ENCODE assay signal across 26 cellular contexts in genomic region chr16:87744750-87745514, GRCh38. TPM values are rescaled to one million over a fixed set of nuclear protein-coding genes. Genes with fewer than 3 reads are reported as not detected.
DNase-seq lines count a peak whose midpoint lies in the region; ATAC-seq, FAIRE-seq and TF ChIP-seq lines count a peak whose summit lies in the region.
"Had no signal": no experiment of that assay in that cellular context is flagged by ENCODE, and none has a peak within 500 bp of the region (broad histone marks: within the 10 kb centered on the region; RNA-seq: fewer than 3 reads in every experiment).

No MANE protein-coding gene starts in this region.

- intact Hi-C loops in left colon (cut with DNase I, micrococcal nuclease) = no loop called here

- H3K27me3 Mint-ChIP-seq in stimulated activated naive CD8-positive, alpha-beta T cell treated with anti-CD3 and anti-CD28 coated beads, Interleukin-15, amount 100 ng/mL, for 72 hours = no peaks in the 10 kb centered on the region
- no peaks in the 10 kb centered on the region for H3K27me3 Mint-ChIP-seq in stimulated activated memory B cell treated with anti-CD40 and anti-IgM and Interleukin-4, amounts not matched to agents 10 μg/mL and 1 μg/mL and 100 μg/mL, for 72 hours
- H3K27me3 Mint-ChIP-seq: brain had no signal

- no peak for DNase-seq in stimulated activated naive CD8-positive, alpha-beta T cell treated with anti-CD3 and anti-CD28 coated beads, Interleukin-15, amount 100 ng/mL, for 72 hours
- DNase-seq in stimulated activated naive CD8-positive, alpha-beta T cell treated with anti-CD3 and anti-CD28 coated beads, Interleukin-15, Interleukin-2, amounts not matched to agents 100 U/mL and 50 U/mL, for 24 hours = no peak
- DNase-seq in RWPE2 (ENCODE audit: low spot score) = peak; percentile 69
- peak; percentile 83 to 89 for DNase-seq in left colon
- DNase-seq in urothelium cell line (ENCODE audit: low spot score) = no peak
- no peak for DNase-seq in activated CD4-positive, CD25-positive, alpha-beta regulatory T cell (lab: John Stamatoyannopoulos, UW)
- DNase-seq: activated CD4-positive, alpha-beta T cell treated with anti-CD3 and anti-CD28 coated beads, Interleukin-2, amount 50 U/mL, for 4 hours; activated gamma-delta T cell treated with Interleukin-2 at 50 U/mL for 16 hours; activated T-cell treated with anti-CD3 and anti-CD28 coated beads for 4 hours; esophagus squamous epithelium; GDM1; NCI-H1092 treated with DMSO at 0.1 percent for 48 hours; NCI-H1930; NK-92 treated with Interleukin-12 subunit alpha and Interleukin-12 subunit beta, amount 100 ng/mL, for 24 hours; occipital lobe; retina; SK-N-SH; substantia nigra; WERI-Rb-1 had no signal

- no peak overlapping the region for H3K4me3 ChIP-seq in RWPE2 (ENCODE audit: severe bottlenecking)
- H3K4me3 ChIP-seq: esophagus squamous epithelium, gastroesophageal sphincter had no signal

- H3K36me3 ChIP-seq in RWPE2 (ENCODE audit: low read depth) = peaks cover 48% of the 10 kb centered on the region
- H3K36me3 ChIP-seq: WERI-Rb-1 had no signal

- H3K9me3 ChIP-seq in RWPE2 (ENCODE audit: severe bottlenecking) = no peaks in the 10 kb centered on the region
- H3K9me3 ChIP-seq: esophagus squamous epithelium, gastroesophageal sphincter, SK-N-SH had no signal

- no peak overlapping the region for H3K27ac ChIP-seq in RWPE2 (ENCODE audit: poor library complexity, severe bottlenecking)
- H3K27ac ChIP-seq: esophagus squamous epithelium, gastroesophageal sphincter, WERI-Rb-1 had no signal

- FAIRE-seq in urothelium cell line (lab: Jason Lieb, UNC) = peak; percentile 74
- FAIRE-seq: colon, RCC 7860 had no signal

- H3K4me1 ChIP-seq in RWPE2 (ENCODE audit: insufficient read depth, poor library complexity, severe bottlenecking) = no peaks in the 10 kb centered on the region

- no peaks in the 10 kb centered on the region for H3K27me3 ChIP-seq in RWPE2 (ENCODE audit: insufficient read depth, poor library complexity, severe bottlenecking)
- H3K27me3 ChIP-seq: esophagus squamous epithelium, gastroesophageal sphincter had no signal

- H3K36me3 Mint-ChIP-seq in stimulated activated memory B cell treated with anti-CD40 and anti-IgM and Interleukin-4, amounts not matched to agents 10 μg/mL and 1 μg/mL and 100 μg/mL, for 72 hours = peaks cover 63% of the 10 kb centered on the region

- no peaks in the 10 kb centered on the region for H3K9me3 Mint-ChIP-seq in stimulated activated naive CD8-positive, alpha-beta T cell treated with anti-CD3 and anti-CD28 coated beads, Interleukin-15, amount 100 ng/mL, for 72 hours
- no peaks in the 10 kb centered on the region for H3K9me3 Mint-ChIP-seq in stimulated activated memory B cell treated with anti-CD40 and anti-IgM and Interleukin-4, amounts not matched to agents 10 μg/mL and 1 μg/mL and 100 μg/mL, for 72 hours
- H3K9me3 Mint-ChIP-seq: CD14-positive monocyte had no signal

- peak; percentile 43 for ATAC-seq in stimulated activated naive CD8-positive, alpha-beta T cell treated with anti-CD3 and anti-CD28 coated beads, Interleukin-15, amount 100 ng/mL, for 72 hours
- no peak for ATAC-seq in stimulated activated naive CD8-positive, alpha-beta T cell treated with anti-CD3 and anti-CD28 coated beads, Interleukin-15, Interleukin-2, amounts not matched to agents 100 U/mL and 50 U/mL, for 24 hours
- ATAC-seq in RWPE2 (ENCODE audit: low read depth) = 0 out of 3 replicates have a peak, but pooled peaks have one; percentile 29
- peak; percentile 100 for ATAC-seq in left colon
- ATAC-seq in stimulated activated memory B cell treated with anti-CD40 and anti-IgM and Interleukin-4, amounts not matched to agents 10 μg/mL and 1 μg/mL and 100 μg/mL, for 72 hours = no peak
- no peak for ATAC-seq in GM21360 (IDR thresholded peaks at IDR 0.05; ENCODE audit: unreplicated experiment)
- ATAC-seq: gastroesophageal sphincter had no signal

- H3K27ac Mint-ChIP-seq in stimulated activated naive CD8-positive, alpha-beta T cell treated with anti-CD3 and anti-CD28 coated beads, Interleukin-15, amount 100 ng/mL, for 72 hours = no peak overlapping the region
- no peak overlapping the region for H3K27ac Mint-ChIP-seq in stimulated activated memory B cell treated with anti-CD40 and anti-IgM and Interleukin-4, amounts not matched to agents 10 μg/mL and 1 μg/mL and 100 μg/mL, for 72 hours
- H3K27ac Mint-ChIP-seq: brain, CD14-positive monocyte had no signal

- TF ChIP-seq CTCF in RWPE2 (IDR thresholded peaks at IDR 0.05; ENCODE audit: poor library complexity, severe bottlenecking) = no peak

- peaks cover 17% of the 10 kb centered on the region for H3K4me1 Mint-ChIP-seq in stimulated activated naive CD8-positive, alpha-beta T cell treated with anti-CD3 and anti-CD28 coated beads, Interleukin-15, amount 100 ng/mL, for 72 hours
- peaks cover 9% of the 10 kb centered on the region for H3K4me1 Mint-ChIP-seq in stimulated activated memory B cell treated with anti-CD40 and anti-IgM and Interleukin-4, amounts not matched to agents 10 μg/mL and 1 μg/mL and 100 μg/mL, for 72 hours
- H3K4me1 Mint-ChIP-seq: CD14-positive monocyte had no signal

- no peak overlapping the region for H3K4me3 Mint-ChIP-seq in stimulated activated naive CD8-positive, alpha-beta T cell treated with anti-CD3 and anti-CD28 coated beads, Interleukin-15, amount 100 ng/mL, for 72 hours
- no peak overlapping the region for H3K4me3 Mint-ChIP-seq in stimulated activated memory B cell treated with anti-CD40 and anti-IgM and Interleukin-4, amounts not matched to agents 10 μg/mL and 1 μg/mL and 100 μg/mL, for 72 hours
- H3K4me3 Mint-ChIP-seq: brain, CD14-positive monocyte had no signal

RNA-seq across cellular contexts. Expression of gene KLHDC4, which starts 20.9 kb away (rescaled TPM):
- 100 to 1,000 TPM in 1 of 2 donors, 10 to 100 TPM in 1; 28.7 to 118 TPM for total RNA-seq in left colon

Comparison
In these comparisons a context has a peak if more than half of its experiments do, and no peak if none do; other contexts are left out.
1. ATAC-seq: peak in stimulated activated naive CD8-positive, alpha-beta T cell treated with anti-CD3 and anti-CD28 coated beads, Interleukin-15, amount 100 ng/mL, for 72 hours (single experiment), RWPE2 (single experiment) and left colon (single experiment); none in stimulated activated naive CD8-positive, alpha-beta T cell treated with anti-CD3 and anti-CD28 coated beads, Interleukin-15, Interleukin-2, amounts not matched to agents 100 U/mL and 50 U/mL, for 24 hours (single experiment), stimulated activated memory B cell treated with anti-CD40 and anti-IgM and Interleukin-4, amounts not matched to agents 10 μg/mL and 1 μg/mL and 100 μg/mL, for 72 hours (single experiment) and GM21360 (single experiment).
2. DNase-seq: peak in RWPE2 (single experiment) and left colon (2 of 2); none in stimulated activated naive CD8-positive, alpha-beta T cell treated with anti-CD3 and anti-CD28 coated beads, Interleukin-15, amount 100 ng/mL, for 72 hours (0 of 2), stimulated activated naive CD8-positive, alpha-beta T cell treated with anti-CD3 and anti-CD28 coated beads, Interleukin-15, Interleukin-2, amounts not matched to agents 100 U/mL and 50 U/mL, for 24 hours (single experiment), urothelium cell line (single experiment) and activated CD4-positive, CD25-positive, alpha-beta regulatory T cell (0 of 4).